17 cellular contexts compared by ENCODE assay signal in the genomic region with DNA sequence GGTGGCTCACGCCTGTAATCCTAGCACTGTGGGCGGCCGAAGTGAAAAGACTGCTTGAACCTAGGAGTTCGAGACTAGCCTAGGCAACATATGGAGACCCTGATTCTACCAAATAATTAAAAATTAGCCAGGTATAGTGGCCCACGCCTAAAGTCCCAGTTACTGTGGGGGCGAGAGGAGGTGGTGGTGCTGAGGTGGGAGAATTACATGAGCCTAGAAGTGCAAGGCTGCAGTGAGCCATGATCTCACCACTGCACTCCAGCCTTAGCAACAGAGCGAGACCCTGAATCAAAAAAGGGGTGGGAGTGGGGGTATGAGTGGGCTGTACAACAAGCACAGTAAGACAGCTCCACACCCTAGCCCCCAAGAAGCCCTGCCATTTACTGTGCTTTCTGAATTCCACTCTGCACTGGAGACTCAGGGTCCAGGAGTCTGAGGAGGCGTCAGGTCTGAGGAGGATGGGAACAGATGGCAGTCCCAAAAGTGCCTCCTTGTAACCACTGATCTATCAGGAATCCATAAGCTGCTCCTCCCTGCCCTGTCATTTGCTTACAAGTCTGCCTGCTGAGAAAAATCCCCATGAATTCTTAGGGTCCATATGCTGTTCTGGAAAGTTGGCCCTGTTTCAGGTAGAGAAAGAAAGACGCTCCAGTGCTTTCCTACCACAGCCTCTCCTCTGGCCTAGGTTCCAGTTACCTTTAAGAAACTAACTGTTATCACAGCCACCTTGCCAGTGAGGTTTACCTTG.
"Had no signal": no experiment of that assay in that cellular context is flagged by ENCODE, and none has a peak within 500 bp of the region (broad histone marks: within the 10 kb centered on the region; RNA-seq: fewer than 3 reads in every experiment).

No MANE protein-coding gene starts in this region.

- H3K4me3 Mint-ChIP-seq: naive thymus-derived CD4-positive, alpha-beta T cell had no signal

- H3K36me3 Mint-ChIP-seq: naive thymus-derived CD4-positive, alpha-beta T cell had no signal

- ATAC-seq: gastroesophageal sphincter; left lobe of liver; naive thymus-derived CD4-positive, alpha-beta T cell; right cardiac atrium had no signal

- H3K9me3 ChIP-seq: esophagus squamous epithelium, gastroesophageal sphincter, ovary, stomach, thoracic aorta had no signal

- H3K27me3 ChIP-seq: esophagus squamous epithelium, gastroesophageal sphincter, ovary, stomach had no signal

- H3K27ac Mint-ChIP-seq: naive thymus-derived CD4-positive, alpha-beta T cell had no signal

- DNase-seq: dermis blood vessel endothelial cell; esophagus squamous epithelium; foreskin fibroblast; glutamatergic neuron; islet precursor cell; mammary epithelial cell; naive thymus-derived CD4-positive, alpha-beta T cell; nucleus accumbens; ovary; right cardiac atrium; small intestine; stimulated activated CD4-positive, alpha-beta T cell treated with anti-CD3 and anti-CD28 coated beads, Interleukin-12 subunit alpha, Interleukin-12 subunit beta, amount 100 ng/mL, for 4 hours; stimulated activated naive CD4-positive, alpha-beta T cell; stomach had no signal

- H3K36me3 ChIP-seq: esophagus squamous epithelium, gastroesophageal sphincter, ovary, stomach, thoracic aorta had no signal

- H3K4me3 ChIP-seq: esophagus squamous epithelium, gastroesophageal sphincter, ovary, stomach, thoracic aorta had no signal

- H3K4me1 Mint-ChIP-seq: naive thymus-derived CD4-positive, alpha-beta T cell had no signal

- H3K27ac ChIP-seq: esophagus squamous epithelium, gastroesophageal sphincter, ovary, stomach, thoracic aorta had no signal
